1 cellular context compared by ENCODE assay signal in the genomic region with DNA sequence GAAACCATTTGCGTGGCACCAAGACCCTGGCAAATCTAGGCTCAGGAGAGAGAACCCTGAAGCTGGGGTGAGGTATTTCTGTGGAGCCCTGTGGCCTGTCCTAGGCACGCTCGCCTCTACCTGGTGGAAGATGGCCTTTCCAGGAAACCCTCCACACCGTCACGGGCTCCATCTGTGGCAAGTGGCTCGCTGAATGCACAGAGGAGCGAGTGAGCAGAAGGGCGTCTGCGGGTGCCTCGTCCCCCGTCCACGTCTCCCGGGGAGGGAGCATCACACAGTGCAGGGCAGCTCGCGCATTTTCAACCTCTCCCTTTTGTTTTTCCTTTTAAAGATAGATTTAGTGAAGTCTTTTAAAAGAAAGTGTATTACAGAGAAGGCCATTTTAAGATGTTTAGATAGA.
TF ChIP-seq lines count a peak whose summit lies in the region.

No MANE protein-coding gene starts in this region.

TF ChIP-seq in IMR-90, 13 proteins besides CTCF, POLR2A, EP300 and RAD21 (continued from another document):
- TF ChIP-seq MAZ (IDR thresholded peaks at IDR 0.05; ENCODE audit: borderline replicate concordance, low read depth, low read length) = no peak
TF ChIP-seq in IMR-90: peak in this region for 0.
